1 cellular context compared by ENCODE assay signal in genomic region chr17:8185580-8186445, GRCh38.
TF ChIP-seq lines count a peak whose summit lies in the region.

No MANE protein-coding gene starts in this region.

TF ChIP-seq in K562, 482 proteins besides CTCF, POLR2A, EP300 and RAD21 (continues in another document):
- TF ChIP-seq POU5F1 (IDR thresholded peaks at IDR 0.05; ENCODE audit: borderline replicate concordance, low read depth, low read length, partially characterized antibody) (no peak), BCOR (IDR thresholded peaks at IDR 0.05) (peak; percentile 53), ZNF398 (CRISPR knock-in tag; IDR thresholded peaks at IDR 0.05) (no peak), ZNF512 (tag; IDR thresholded peaks at IDR 0.05) (peak; percentile 43; the same call in 1 of the 2 replicates), MGA (IDR thresholded peaks at IDR 0.05) (no peak), CEBPG (CRISPR knock-in tag; IDR thresholded peaks at IDR 0.05) (peak; percentile 83), CEBPG (tag; conservative IDR thresholded peaks at IDR 0.05 in 1 of 2, IDR thresholded peaks at IDR 0.05 in 1 of 2) (0 out of 4 replicates have a peak, but pooled peaks of 1 of the 2 experiments have one; percentile 33), ZNF740 (CRISPR knock-in tag; IDR thresholded peaks at IDR 0.05) (peak; percentile 13; the same call in 1 of the 2 replicates), ZNF740 (tag; IDR thresholded peaks at IDR 0.05) (no peak), RCOR1 (IDR thresholded peaks at IDR 0.05; ENCODE audit: borderline replicate concordance in 1 of 2, low read depth in 2 of 2, low read length in 2 of 2) (0 out of 4 replicates have a peak, but pooled peaks of 1 of the 2 experiments have one; percentile 12), VEZF1 (CRISPR knock-in tag; IDR thresholded peaks at IDR 0.05) (peak; percentile 23; the same call in 1 of the 2 replicates), ZNF644 (tag; IDR thresholded peaks at IDR 0.05; ENCODE audit: low read depth) (no peak), ETS1 (conservative IDR thresholded peaks at IDR 0.05; ENCODE audit: control insufficient read depth, low read depth, low read length) (peak; percentile 48; the same call in 1 of the 2 replicates), CBX1 (IDR thresholded peaks at IDR 0.05; ENCODE audit: low read depth) (peak; percentile 42; the same call in 1 of the 2 replicates), TFAP4 (CRISPR knock-in tag; IDR thresholded peaks at IDR 0.05; ENCODE audit: borderline replicate concordance) (no peak), MYBL2 (IDR thresholded peaks at IDR 0.05; ENCODE audit: low read depth) (no peak), MYBL2 (CRISPR knock-in tag; IDR thresholded peaks at IDR 0.05; ENCODE audit: borderline replicate concordance) (no peak), CTBP1 (IDR thresholded peaks at IDR 0.05; ENCODE audit: borderline replicate concordance) (peak; percentile 18; the same call in 1 of the 2 replicates), TRIM28 (IDR thresholded peaks at IDR 0.05) (no peak), PTTG1 (tag; IDR thresholded peaks at IDR 0.05; ENCODE audit: low read depth) (no peak), GTF3C2 (IDR thresholded peaks at IDR 0.05; ENCODE audit: borderline replicate concordance, extremely low read depth, insufficient read length) (peak; percentile 96), ZNF212 (CRISPR knock-in tag; IDR thresholded peaks at IDR 0.05) (no peak), NR3C1 (CRISPR knock-in tag; IDR thresholded peaks at IDR 0.05) (no peak), ZSCAN29 (IDR thresholded peaks at IDR 0.05) (no peak), BRF1 (IDR thresholded peaks at IDR 0.05; ENCODE audit: borderline replicate concordance, extremely low read depth, insufficient read length) (peak; percentile 35), SRSF7 (optimal IDR thresholded peaks at IDR 0.05; ENCODE audit: low read depth, low read length) (no peak), HMGXB4 (CRISPR knock-in tag; IDR thresholded peaks at IDR 0.05) (peak; percentile 85; the same call in 1 of the 2 replicates), ZNF696 (CRISPR knock-in tag; conservative IDR thresholded peaks at IDR 0.05) (no peak), BDP1 (IDR thresholded peaks at IDR 0.05; ENCODE audit: insufficient read depth, insufficient read length) (peak; percentile 60)
